In the genomic region with DNA sequence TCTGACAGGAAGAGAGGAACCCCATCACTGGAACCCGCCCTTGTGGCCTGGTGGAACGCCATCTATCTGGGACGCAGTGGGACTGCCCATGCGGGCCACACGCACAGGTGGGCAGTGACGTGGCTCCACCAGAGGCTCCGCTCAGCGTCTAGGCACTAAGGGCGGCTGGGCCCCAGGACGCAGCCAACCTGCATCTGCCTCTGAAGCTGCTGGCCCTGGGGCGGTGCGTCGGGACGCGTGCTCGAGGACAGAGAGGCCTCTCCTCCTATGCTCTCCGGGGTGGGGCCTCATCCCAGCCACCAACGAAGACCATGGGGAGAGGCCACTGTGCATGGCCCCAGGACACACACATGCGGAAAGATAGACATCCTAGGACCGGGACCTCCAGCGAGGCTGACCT, we compare ENCODE assay signal across 36 cellular contexts.
"Had no signal": no experiment of that assay in that cellular context is flagged by ENCODE, and none has a peak within 500 bp of the region (broad histone marks: within the 10 kb centered on the region; RNA-seq: fewer than 3 reads in every experiment).

No MANE protein-coding gene starts in this region.

- H3K9me3 ChIP-seq: Peyer's patch had no signal

- ATAC-seq: activated CD8-positive, alpha-beta T cell treated with anti-CD3 and anti-CD28 coated beads for 36 hours; activated T-cell treated with anti-CD3 and anti-CD28 coated beads, Interleukin-2, amount 50 U/mL, for 72 hours; activated T-helper 17 cell treated with anti-CD3 and anti-CD28 coated beads, Interleukin-2, amount 50 U/mL, for 72 hours; PC-3; Right ventricle myocardium inferior had no signal

- H3K4me3 ChIP-seq: cardiac muscle cell, Peyer's patch had no signal

- H3K27ac ChIP-seq: brain microvascular endothelial cell, cardiac muscle cell, Peyer's patch, VCaP had no signal

- H3K27me3 ChIP-seq: brain microvascular endothelial cell, cardiac muscle cell, Peyer's patch had no signal

- DNase-seq: activated B cell treated with CpG ODN at 0.5 μM for 24 hours; activated CD4-positive, alpha-beta T cell treated with anti-CD3 and anti-CD28 coated beads for 1 hour; activated CD4-positive, alpha-beta T cell treated with anti-CD3 and anti-CD28 coated beads for 48 hours; activated CD8-positive, alpha-beta T cell treated with anti-CD3 and anti-CD28 coated beads for 36 hours; activated effector memory CD4-positive, alpha-beta T cell treated with anti-CD3 and anti-CD28 coated beads, Interleukin-2, amount 50 U/mL, for 16 hours; activated naive CD4-positive, alpha-beta T cell; activated naive CD4-positive, alpha-beta T cell treated with anti-CD3 and anti-CD28 coated beads, Interleukin-2, amount 50 U/mL, for 16 hours; activated naive CD8-positive, alpha-beta T cell treated with anti-CD3 and anti-CD28 coated beads for 36 hours; activated T-cell treated with anti-CD3 and anti-CD28 coated beads, Interleukin-2, amount 50 U/mL, for 1 hour; activated T-cell treated with anti-CD3 and anti-CD28 coated beads, Interleukin-2, amount 50 U/mL, for 72 hours; amniotic stem cell; brain microvascular endothelial cell; Kasumi-1; MM.1S; MV-4-11; NCI-H1092; NCI-H1436 treated with DMSO at 0.1 percent for 48 hours; NCI-H1694 treated with DMSO at 0.1 percent for 48 hours; NCI-H2029; NCI-H2171; NCI-H510A; NCI-H526; NCI-H748 treated with DMSO at 0.1 percent for 48 hours; NK-92 treated with Interleukin-12 subunit alpha and Interleukin-12 subunit beta, amount 100 ng/mL, for 24 hours; PC-3; Peyer's patch; RPMI8226; SIG-M5; SW 1271; T-helper 1 cell; T-helper 2 cell; T-helper 9 cell had no signal
